In the genomic region with DNA sequence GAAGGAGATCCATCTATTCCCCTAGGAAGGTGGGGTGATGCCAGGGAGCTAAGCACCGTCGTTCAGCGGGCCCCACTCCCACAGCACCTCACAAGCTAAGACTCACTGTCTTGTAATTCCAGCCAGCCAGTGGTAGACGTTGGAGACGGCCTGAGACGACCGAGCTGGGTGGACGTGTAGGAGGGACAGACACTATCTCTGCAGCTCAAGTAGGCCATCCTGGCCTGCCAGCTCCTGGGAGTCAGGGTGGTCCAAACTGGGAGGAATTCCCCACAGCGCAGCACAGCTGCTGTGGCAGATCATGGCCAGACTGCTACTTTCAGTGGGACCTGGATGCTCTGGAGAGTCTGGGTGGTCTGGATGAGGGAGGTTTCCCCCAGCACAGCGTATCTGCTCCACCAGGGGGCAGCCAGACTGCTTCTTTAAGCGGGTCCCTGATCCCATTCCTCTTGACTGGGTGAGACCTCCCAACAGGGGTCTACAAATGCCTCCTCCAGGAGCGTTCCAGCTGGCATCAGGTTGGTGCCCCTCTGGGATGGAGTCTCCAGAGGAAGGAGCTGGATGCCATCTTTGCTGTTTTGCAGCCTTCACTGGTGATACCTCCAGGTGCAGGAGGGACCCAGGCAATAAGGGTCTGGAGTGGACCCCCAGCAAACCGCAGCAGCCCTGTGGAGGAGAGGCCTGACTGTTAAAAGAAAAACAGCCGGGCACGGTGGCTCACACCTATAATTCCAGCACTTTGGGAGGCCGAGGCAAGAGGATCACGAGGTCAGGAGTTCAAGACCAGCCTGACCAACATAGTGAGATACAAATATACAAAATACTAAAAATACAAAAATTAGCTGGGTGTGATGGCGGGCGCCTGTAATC, we compare ENCODE assay signal across 10 cellular contexts. TPM values are rescaled to one million over a fixed set of nuclear protein-coding genes. Genes with fewer than 3 reads are reported as not detected.
DNase-seq lines count a peak whose midpoint lies in the region; ATAC-seq, FAIRE-seq and TF ChIP-seq lines count a peak whose summit lies in the region.
"Had no signal": no experiment of that assay in that cellular context is flagged by ENCODE, and none has a peak within 500 bp of the region (broad histone marks: within the 10 kb centered on the region; RNA-seq: fewer than 3 reads in every experiment).

No MANE protein-coding gene starts in this region.

- CTCF ChIA-PET in activated CD8-positive, alpha-beta T cell treated with anti-CD3 and anti-CD28 coated beads for 36 hours (lab: Charles Lee): interaction anchor here (0.9 to 8.2 kb wide), 8 partner anchors 9 to 64 kb away, joined by 3 to 43 read pairs (median 10); no protein-coding TSS in a partner anchor

- no peaks in the 10 kb centered on the region for H3K27me3 ChIP-seq in ovary

- WGBS in ovary, 3 donors: 59 to 71% (median 61%) methylated on average over 17 to 19 of the region's 19 CpGs

- no peaks in the 10 kb centered on the region for H3K9me3 Mint-ChIP-seq in activated CD8-positive, alpha-beta T cell treated with anti-CD3 and anti-CD28 coated beads for 36 hours

- peak; percentile 61 for ATAC-seq in activated CD8-positive, alpha-beta T cell treated with anti-CD3 and anti-CD28 coated beads for 36 hours
- no peak for ATAC-seq in HG02763 (IDR thresholded peaks at IDR 0.05; ENCODE audit: unreplicated experiment)
- ATAC-seq in activated CD4-positive, CD25-positive, alpha-beta regulatory T cell treated with anti-CD3 and anti-CD28 coated beads, Interleukin-2, amount 50 U/mL, for 24 hours: no peak

- FAIRE-seq in kidney (lab: Jason Lieb, UNC) (no peak), GM12892 (lab: Jason Lieb, UNC) (no peak)

- TF ChIP-seq CTCF in GM13977 (IDR thresholded peaks at IDR 0.05; ENCODE audit: extremely low read depth, insufficient read depth, missing control alignments): peak; percentile 40
- TF ChIP-seq CTCF in activated CD8-positive, alpha-beta T cell treated with anti-CD3 and anti-CD28 coated beads for 36 hours (IDR thresholded peaks at IDR 0.05): no peak
- peak; percentile 6 for TF ChIP-seq CTCF in kidney (IDR thresholded peaks at IDR 0.05; ENCODE audit: borderline replicate concordance, extremely low read depth, insufficient read depth)
- no peak for TF ChIP-seq CTCF in ovary (IDR thresholded peaks at IDR 0.05)

- H3K4me3 Mint-ChIP-seq in activated CD8-positive, alpha-beta T cell treated with anti-CD3 and anti-CD28 coated beads for 36 hours: no peak overlapping the region
- H3K4me3 Mint-ChIP-seq: activated naive CD8-positive, alpha-beta T cell had no signal

- no peak overlapping the region for H3K27ac Mint-ChIP-seq in activated CD8-positive, alpha-beta T cell treated with anti-CD3 and anti-CD28 coated beads for 36 hours
- H3K27ac Mint-ChIP-seq: activated naive CD8-positive, alpha-beta T cell had no signal

- peaks cover 5% of the 10 kb centered on the region for H3K36me3 Mint-ChIP-seq in activated CD8-positive, alpha-beta T cell treated with anti-CD3 and anti-CD28 coated beads for 36 hours (ENCODE audit: low read depth)

- H3K27me3 Mint-ChIP-seq in activated CD8-positive, alpha-beta T cell treated with anti-CD3 and anti-CD28 coated beads for 36 hours: no peaks in the 10 kb centered on the region
- H3K27me3 Mint-ChIP-seq: activated naive CD8-positive, alpha-beta T cell had no signal

- H3K4me3 ChIP-seq in kidney (ENCODE audit: low read length in 2 of 2) (no peak overlapping the region), ovary (no peak overlapping the region)

- TF ChIP-seq EP300 in ovary (IDR thresholded peaks at IDR 0.05): no peak

- POLR2A ChIA-PET in activated CD8-positive, alpha-beta T cell treated with anti-CD3 and anti-CD28 coated beads for 36 hours (lab: Charles Lee): interaction anchor here (3.1 kb wide), 1 partner anchor 15 kb away, joined by 9 read pairs; no protein-coding TSS in a partner anchor

- no peak overlapping the region for H3K9ac ChIP-seq in kidney (ENCODE audit: low read length in 2 of 2)

- H3K27ac ChIP-seq in kidney (ENCODE audit: low read depth in 2 of 2, low read length in 2 of 2) (no peak overlapping the region), ovary (no peak overlapping the region)

- intact Hi-C loops in activated CD8-positive, alpha-beta T cell treated with anti-CD3 and anti-CD28 coated beads for 36 hours (cut with micrococcal nuclease): no loop called here
- intact Hi-C loops in kidney (cut with DNase I) (no loop called here), ovary (cut with DNase I) (no loop called here)

- H3K9me3 ChIP-seq in kidney (ENCODE audit: control insufficient read depth in 1 of 2, low read length in 2 of 2): no peaks in the 10 kb centered on the region
- H3K9me3 ChIP-seq in ovary: no peaks in the 10 kb centered on the region

- TF ChIP-seq POLR2A in ovary (IDR thresholded peaks at IDR 0.05) (no peak), GM12892 (IDR thresholded peaks at IDR 0.05; ENCODE audit: low read depth, low read length) (no peak)

- in situ Hi-C loops in GM13977 (cut with MboI; ENCODE audit: low pct_unique_long_range_greater_than_20kb, low sequenced_read_pairs, unreplicated experiment): no loop called here

- no peaks in the 10 kb centered on the region for H3K4me1 ChIP-seq in kidney (ENCODE audit: control insufficient read depth in 1 of 2, insufficient read depth in 1 of 2, low read depth in 1 of 2, low read length in 2 of 2)
- peaks cover 6% of the 10 kb centered on the region for H3K4me1 ChIP-seq in ovary (ENCODE audit: insufficient read depth)

- H3K36me3 ChIP-seq in kidney (ENCODE audit: control insufficient read depth in 1 of 2, insufficient read depth in 2 of 2, low read length in 2 of 2) (peaks cover 2 to 4% of the 10 kb centered on the region in 2 donors), ovary (no peaks in the 10 kb centered on the region)

- H3K4me1 Mint-ChIP-seq in activated CD8-positive, alpha-beta T cell treated with anti-CD3 and anti-CD28 coated beads for 36 hours (ENCODE audit: low read depth): peaks cover 28% of the 10 kb centered on the region

- DNase-seq in COLO668 (lab: John Stamatoyannopoulos, UW; ENCODE audit: unreplicated experiment) (peak; percentile 14), GM13977 (ENCODE audit: low spot score) (no peak), kidney (no peak), ovary (no peak), GM12892 (ENCODE audit: insufficient read length) (no peak)
- DNase-seq in activated CD8-positive, alpha-beta T cell treated with anti-CD3 and anti-CD28 coated beads for 36 hours: peak; percentile 52
- DNase-seq: NCI-H187 had no signal

RNA-seq across cellular contexts. Expression of a gene that starts 27.6 kb away (rescaled TPM):
- 10 to 100 TPM; 16.8 to 17.5 TPM for total RNA-seq in activated CD8-positive, alpha-beta T cell treated with anti-CD3 and anti-CD28 coated beads for 36 hours
- total RNA-seq in kidney (43.6 TPM), ovary (100 to 1,000 TPM in 1 of 7 donors, 10 to 100 TPM in 6; 63.3 to 101 (median 65.0) TPM)
- polyA plus RNA-seq in kidney (ENCODE audit: insufficient read depth, low read depth, low replicate concordance) (28.3 TPM), ovary (10 to 100 TPM; 49.2 to 50.1 TPM)
- polyA plus RNA-seq in GM12892 (2012; ENCODE audit: missing spikeins): 13.8 TPM

RNA-seq across cellular contexts. Expression of a gene that starts 51.0 kb away (rescaled TPM):
- total RNA-seq in activated CD8-positive, alpha-beta T cell treated with anti-CD3 and anti-CD28 coated beads for 36 hours: not detected
- total RNA-seq in kidney (1.4 TPM), ovary (1 to 10 TPM in 1 of 7 donors, under 1 TPM in 3, not detected in 3; 0.23 to 1.3 (median 0.30) TPM)
- polyA plus RNA-seq in kidney (ENCODE audit: insufficient read depth, low read depth, low replicate concordance) (3.3 TPM), ovary (under 1 TPM; 0.22 to 0.60 TPM)
- polyA plus RNA-seq in GM12892 (2012; ENCODE audit: missing spikeins): 3.7 TPM

Comparison
In these comparisons a context has a peak if more than half of its experiments do, and no peak if none do; other contexts are left out.
1. DNase-seq: peak in COLO668 (single experiment) and activated CD8-positive, alpha-beta T cell treated with anti-CD3 and anti-CD28 coated beads for 36 hours (single experiment); none in GM13977 (single experiment), kidney (single experiment), ovary (0 of 5) and GM12892 (single experiment).
2. CTCF ChIP-seq: peak in GM13977 (single experiment) and kidney (single experiment); none in activated CD8-positive, alpha-beta T cell treated with anti-CD3 and anti-CD28 coated beads for 36 hours (single experiment) and ovary (0 of 3).